11 cellular contexts compared by ENCODE assay signal in genomic region chr3:188683032-188683491, GRCh38.
DNase-seq lines count a peak whose midpoint lies in the region; ATAC-seq and TF ChIP-seq lines count a peak whose summit lies in the region.
"Had no signal": no experiment of that assay in that cellular context is flagged by ENCODE, and none has a peak within 500 bp of the region (broad histone marks: within the 10 kb centered on the region; RNA-seq: fewer than 3 reads in every experiment).

No MANE protein-coding gene starts in this region.

- peaks cover 50% of the 10 kb centered on the region for H3K79me2 ChIP-seq in SK-N-SH (ENCODE audit: insufficient read depth)

- peaks cover 27% of the 10 kb centered on the region for H3F3A ChIP-seq in SK-N-SH (replicated peaks; ENCODE audit: insufficient read depth)

- peak; percentile 69 for DNase-seq in activated CD4-positive, alpha-beta T cell treated with anti-CD3 and anti-CD28 coated beads for 36 hours
- no peak for DNase-seq in activated CD4-positive, alpha-beta T cell treated with anti-CD3 and anti-CD28 coated beads, Interleukin-2, amount 10 ng/mL, durations not matched to agents 7 days and 5 days
- DNase-seq in SK-N-SH (no peak), heart right ventricle (peak in 1 of 2 donors; percentile 19), SHP77 treated with DMSO at 0.1 percent for 48 hours (lab: John Stamatoyannopoulos, UW) (no peak), T-helper 1 cell (no peak), NCI-H146 (lab: John Stamatoyannopoulos, UW) (no peak)
- peak; percentile 40 to 42 for DNase-seq in stimulated activated CD8-positive, alpha-beta memory T cell treated with anti-CD3 and anti-CD28 coated beads, Interleukin-15, amount 100 ng/mL, for 48 hours (ENCODE audit: low read depth in 2 of 2)
- DNase-seq: GOT3 had no signal

- H3K36me3 Mint-ChIP-seq in activated CD4-positive, alpha-beta T cell treated with anti-CD3 and anti-CD28 coated beads for 36 hours (ENCODE audit: low read depth): peaks cover 4% of the 10 kb centered on the region
- H3K36me3 Mint-ChIP-seq in activated CD4-positive, alpha-beta T cell treated with anti-CD3 and anti-CD28 coated beads, Interleukin-2, amount 10 ng/mL, durations not matched to agents 7 days and 5 days (ENCODE audit: low read depth): peaks cover 2% of the 10 kb centered on the region

- H3K4me3 ChIP-seq in SK-N-SH (ENCODE audit: low read depth in 2 of 2, low read length in 1 of 2) (no peak overlapping the region), heart right ventricle (no peak overlapping the region)
- H3K4me3 ChIP-seq: BLaER1 treated with 17β-estradiol and CSF1 and Interleukin-3, amounts not matched to agents 10 nM and 100 nM; cardiac muscle cell had no signal

- no peaks in the 10 kb centered on the region for H3K9me3 ChIP-seq in SK-N-SH
- no peaks in the 10 kb centered on the region for H3K9me3 ChIP-seq in heart right ventricle
- H3K9me3 ChIP-seq: BLaER1 treated with 17β-estradiol and CSF1 and Interleukin-3, amounts not matched to agents 10 nM and 100 nM had no signal

- peaks cover 0 to 31% of the 10 kb centered on the region in 2 experiments; a peak in 1 of 4 replicates for H3K4me1 ChIP-seq in SK-N-SH (ENCODE audit: control insufficient read depth in 1 of 2, insufficient read depth in 2 of 2, low read depth in 1 of 2, low read length in 1 of 2)
- H3K4me1 ChIP-seq in heart right ventricle: peaks cover 0 to 84% (median 70%) of the 10 kb centered on the region in 9 donors

- CTCF ChIA-PET in activated CD4-positive, alpha-beta T cell treated with anti-CD3 and anti-CD28 coated beads for 36 hours (lab: Charles Lee): no interaction called here
- CTCF ChIA-PET in activated CD4-positive, alpha-beta T cell treated with anti-CD3 and anti-CD28 coated beads, Interleukin-2, amount 10 ng/mL, durations not matched to agents 7 days and 5 days (lab: Charles Lee): interaction anchor here (0.6 kb wide), 1 partner anchor 10 kb away, joined by 7 read pairs; no protein-coding TSS in a partner anchor
- CTCF ChIA-PET in SK-N-SH (lab: Yijun Ruan, JAX): interaction anchor here (1.0 kb wide), 1 partner anchor 16 kb away, joined by 3 read pairs; no protein-coding TSS in a partner anchor

- H3K36me3 ChIP-seq in SK-N-SH (replicated peaks in 1 of 2; ENCODE audit: control insufficient read depth in 1 of 2, insufficient read depth in 2 of 2, low read length in 1 of 2) (peaks cover 0 to 3% of the 10 kb centered on the region in 2 experiments), heart right ventricle (no peaks in the 10 kb centered on the region)
- H3K36me3 ChIP-seq: BLaER1 treated with 17β-estradiol and CSF1 and Interleukin-3, amounts not matched to agents 10 nM and 100 nM; cardiac muscle cell had no signal

- no peak overlapping the region for H3K27ac Mint-ChIP-seq in activated CD4-positive, alpha-beta T cell treated with anti-CD3 and anti-CD28 coated beads for 36 hours
- no peak overlapping the region for H3K27ac Mint-ChIP-seq in activated CD4-positive, alpha-beta T cell treated with anti-CD3 and anti-CD28 coated beads, Interleukin-2, amount 10 ng/mL, durations not matched to agents 7 days and 5 days

- TF ChIP-seq CTCF in SK-N-SH (IDR thresholded peaks at IDR 0.05): no peak
- no peak for TF ChIP-seq CTCF in heart right ventricle (IDR thresholded peaks at IDR 0.05)

- H3K27me3 ChIP-seq in SK-N-SH (ENCODE audit: insufficient read depth) (no peaks in the 10 kb centered on the region), heart right ventricle (no peaks in the 10 kb centered on the region)
- H3K27me3 ChIP-seq: BLaER1 treated with 17β-estradiol and CSF1 and Interleukin-3, amounts not matched to agents 10 nM and 100 nM; cardiac muscle cell had no signal

- peak; percentile 97 for ATAC-seq in activated CD4-positive, alpha-beta T cell treated with anti-CD3 and anti-CD28 coated beads for 36 hours
- ATAC-seq in heart right ventricle: peak; percentile 48 to 94 (median 86)

- no peaks in the 10 kb centered on the region for H3K9me2 ChIP-seq in SK-N-SH

- H3K27ac ChIP-seq in SK-N-SH (ENCODE audit: low read depth in 2 of 2, low read length in 1 of 2) (peak overlapping the region in 1 of 2 experiments; percentile 79; a peak in 2 of 4 replicates), heart right ventricle (peak overlapping the region; percentile 34 to 84 (median 70))
- H3K27ac ChIP-seq: cardiac muscle cell had no signal

- 31% methylated on average over 3 of the region's 3 CpGs for WGBS in SK-N-SH (ENCODE audit: low lambda C conversion rate)
- 36 to 46% methylated on average over 3 of the region's 3 CpGs for WGBS in heart right ventricle, 2 donors

- H3K27me3 Mint-ChIP-seq in activated CD4-positive, alpha-beta T cell treated with anti-CD3 and anti-CD28 coated beads for 36 hours: no peaks in the 10 kb centered on the region
- no peaks in the 10 kb centered on the region for H3K27me3 Mint-ChIP-seq in activated CD4-positive, alpha-beta T cell treated with anti-CD3 and anti-CD28 coated beads, Interleukin-2, amount 10 ng/mL, durations not matched to agents 7 days and 5 days

- peak overlapping the region; percentile 36; the same call in 1 of the 2 replicates for H3K4me2 ChIP-seq in SK-N-SH

- H3K4me3 Mint-ChIP-seq in activated CD4-positive, alpha-beta T cell treated with anti-CD3 and anti-CD28 coated beads for 36 hours: no peak overlapping the region
- H3K4me3 Mint-ChIP-seq in activated CD4-positive, alpha-beta T cell treated with anti-CD3 and anti-CD28 coated beads, Interleukin-2, amount 10 ng/mL, durations not matched to agents 7 days and 5 days: no peak overlapping the region

- POLR2A ChIA-PET in activated CD4-positive, alpha-beta T cell treated with anti-CD3 and anti-CD28 coated beads for 36 hours (lab: Charles Lee): interaction anchor here (0.5 kb wide), 1 partner anchor 23 kb away, joined by 4 read pairs; no protein-coding TSS in a partner anchor
- POLR2A ChIA-PET in activated CD4-positive, alpha-beta T cell treated with anti-CD3 and anti-CD28 coated beads, Interleukin-2, amount 10 ng/mL, durations not matched to agents 7 days and 5 days (lab: Charles Lee): no interaction called here
- POLR2A ChIA-PET in SK-N-SH (lab: Yijun Ruan, JAX): no interaction called here

- peaks cover 41% of the 10 kb centered on the region for H3K4me1 Mint-ChIP-seq in activated CD4-positive, alpha-beta T cell treated with anti-CD3 and anti-CD28 coated beads for 36 hours
- peaks cover 5% of the 10 kb centered on the region for H3K4me1 Mint-ChIP-seq in activated CD4-positive, alpha-beta T cell treated with anti-CD3 and anti-CD28 coated beads, Interleukin-2, amount 10 ng/mL, durations not matched to agents 7 days and 5 days

- H2AFZ ChIP-seq in SK-N-SH (ENCODE audit: low read depth): no peak overlapping the region

- TF ChIP-seq EP300 in SK-N-SH (IDR thresholded peaks at IDR 0.05; ENCODE audit: borderline replicate concordance in 1 of 2, low read depth in 1 of 2, low read length in 1 of 2): no peak

- TF ChIP-seq RAD21 in SK-N-SH (IDR thresholded peaks at IDR 0.05; ENCODE audit: low read length): no peak

- H3K9ac ChIP-seq in SK-N-SH: peak overlapping the region; percentile 33; the same call in 1 of the 2 replicates

- intact Hi-C loops in activated CD4-positive, alpha-beta T cell treated with anti-CD3 and anti-CD28 coated beads for 36 hours (cut with DNase I, micrococcal nuclease): loop anchor here (1.0 to 10.0 kb wide), 9 partner anchors 17 to 941 kb away; partner anchors contain the start of gene BCL6 (in 1 of the 2)
- intact Hi-C loops in heart right ventricle (cut with DNase I): loop anchor here in 1 of 10 donors (10.0 kb wide), 1 partner anchor 262 kb away; no protein-coding TSS in a partner anchor

- H3K9me3 Mint-ChIP-seq in activated CD4-positive, alpha-beta T cell treated with anti-CD3 and anti-CD28 coated beads for 36 hours (ENCODE audit: low read depth): no peaks in the 10 kb centered on the region
- H3K9me3 Mint-ChIP-seq in activated CD4-positive, alpha-beta T cell treated with anti-CD3 and anti-CD28 coated beads, Interleukin-2, amount 10 ng/mL, durations not matched to agents 7 days and 5 days: no peaks in the 10 kb centered on the region

- no peaks in the 10 kb centered on the region for H4K20me1 ChIP-seq in SK-N-SH (ENCODE audit: insufficient read depth)
- H4K20me1 ChIP-seq: BLaER1 treated with 17β-estradiol and CSF1 and Interleukin-3, amounts not matched to agents 10 nM and 100 nM had no signal

TF ChIP-seq in SK-N-SH, 30 proteins besides CTCF, POLR2A, EP300 and RAD21:
- TF ChIP-seq FOSL2 (IDR thresholded peaks at IDR 0.05; ENCODE audit: borderline replicate concordance, low read depth) (peak; percentile 44; the same call in 1 of the 2 replicates), MEF2A (IDR thresholded peaks at IDR 0.05; ENCODE audit: borderline replicate concordance, low read depth) (0 out of 2 replicates have a peak, but pooled peaks have one; percentile 26)
- TF ChIP-seq, protein P1, sequence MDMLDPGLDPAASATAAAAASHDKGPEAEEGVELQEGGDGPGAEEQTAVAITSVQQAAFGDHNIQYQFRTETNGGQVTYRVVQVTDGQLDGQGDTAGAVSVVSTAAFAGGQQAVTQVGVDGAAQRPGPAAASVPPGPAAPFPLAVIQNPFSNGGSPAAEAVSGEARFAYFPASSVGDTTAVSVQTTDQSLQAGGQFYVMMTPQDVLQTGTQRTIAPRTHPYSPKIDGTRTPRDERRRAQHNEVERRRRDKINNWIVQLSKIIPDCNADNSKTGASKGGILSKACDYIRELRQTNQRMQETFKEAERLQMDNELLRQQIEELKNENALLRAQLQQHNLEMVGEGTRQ (IDR thresholded peaks at IDR 0.05; ENCODE audit: borderline replicate concordance, low read depth, low read length): no peak

Comparison
In these comparisons a context has a peak if more than half of its experiments do, and no peak if none do; other contexts are left out.
1. DNase-seq: peak in activated CD4-positive, alpha-beta T cell treated with anti-CD3 and anti-CD28 coated beads for 36 hours (single experiment) and stimulated activated CD8-positive, alpha-beta memory T cell treated with anti-CD3 and anti-CD28 coated beads, Interleukin-15, amount 100 ng/mL, for 48 hours (2 of 2); none in activated CD4-positive, alpha-beta T cell treated with anti-CD3 and anti-CD28 coated beads, Interleukin-2, amount 10 ng/mL, durations not matched to agents 7 days and 5 days (single experiment), SK-N-SH (single experiment), SHP77 treated with DMSO at 0.1 percent for 48 hours (single experiment), T-helper 1 cell (0 of 5) and NCI-H146 (single experiment).